8 cellular contexts compared by ENCODE assay signal in the genomic region with DNA sequence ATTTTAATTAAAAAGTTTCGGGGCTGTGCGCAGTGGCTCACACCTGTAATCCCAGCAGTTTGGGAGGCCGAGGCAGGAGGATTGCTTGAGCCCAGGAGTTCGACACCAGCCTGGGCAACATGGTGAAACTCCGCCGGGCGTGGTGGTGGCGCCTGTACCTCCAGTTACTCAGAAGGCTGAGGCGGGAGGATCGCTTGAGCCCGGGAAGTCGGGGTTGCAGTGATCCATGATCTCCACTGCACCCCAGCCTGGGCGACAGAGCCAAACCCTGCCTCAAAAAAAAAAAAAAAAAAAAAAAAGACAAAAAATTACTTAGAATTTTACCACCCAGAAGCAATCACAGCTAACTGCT. TPM values are rescaled to one million over a fixed set of nuclear protein-coding genes. Genes with fewer than 3 reads are reported as not detected.
DNase-seq lines count a peak whose midpoint lies in the region; ATAC-seq, FAIRE-seq and TF ChIP-seq lines count a peak whose summit lies in the region.
"Not testable (repeated sequence)": the region's sequence is repeated elsewhere in the genome, so short reads cannot be mapped to it uniquely, and the experiment has no call there.

No MANE protein-coding gene starts in this region.

- H3K14ac ChIP-seq in H1 (ENCODE audit: insufficient read length) = not testable (repeated sequence)

- H3K79me2 ChIP-seq in H1 (ENCODE audit: control insufficient read depth in 1 of 2, insufficient read depth in 2 of 2, low read length in 2 of 2) = peaks cover 10 to 15% of the 10 kb centered on the region in 2 experiments; a peak in 3 of 4 replicates
- peaks cover 24% of the 10 kb centered on the region for H3K79me2 ChIP-seq in neural progenitor cell (ENCODE audit: low read depth)

- H3K9me3 Mint-ChIP-seq in CD4-positive, CD25-positive, alpha-beta regulatory T cell; activated naive CD4-positive, alpha-beta T cell treated with anti-CD3 and anti-CD28 coated beads, Interleukin-2, amount 50 U/mL, for 24 hours; neural progenitor cell: not testable (repeated sequence)

- peaks cover 20% of the 10 kb centered on the region for H3K36me3 Mint-ChIP-seq in CD4-positive, CD25-positive, alpha-beta regulatory T cell
- not testable (repeated sequence) for H3K36me3 Mint-ChIP-seq in activated naive CD4-positive, alpha-beta T cell treated with anti-CD3 and anti-CD28 coated beads, Interleukin-2, amount 50 U/mL, for 24 hours; neural progenitor cell

- peak in 1 of 3 donors; percentile 5 for DNase-seq in CD4-positive, CD25-positive, alpha-beta regulatory T cell
- not testable (repeated sequence) for DNase-seq in Jurkat, Clone E6-1 (ENCODE audit: low read depth, low spot score)
- DNase-seq in H1 (ENCODE audit: low read depth in 1 of 2, low spot score in 2 of 2) = peak in 1 of 2 experiments; percentile 51
- peak; percentile 29 for DNase-seq in neural progenitor cell (ENCODE audit: low spot score)

- not testable (repeated sequence) for H2BK5ac ChIP-seq in H1 (ENCODE audit: low read depth, low read length)

- H3K27ac Mint-ChIP-seq in CD4-positive, CD25-positive, alpha-beta regulatory T cell = peak overlapping the region; percentile 95 to 99 (median 97)
- H3K27ac Mint-ChIP-seq in activated naive CD4-positive, alpha-beta T cell treated with anti-CD3 and anti-CD28 coated beads, Interleukin-2, amount 50 U/mL, for 24 hours = not testable (repeated sequence)
- H3K27ac Mint-ChIP-seq in neural progenitor cell = peak overlapping the region; percentile 91

- H3K27me3 Mint-ChIP-seq in CD4-positive, CD25-positive, alpha-beta regulatory T cell = peaks cover 17% of the 10 kb centered on the region
- H3K27me3 Mint-ChIP-seq in activated naive CD4-positive, alpha-beta T cell treated with anti-CD3 and anti-CD28 coated beads, Interleukin-2, amount 50 U/mL, for 24 hours; neural progenitor cell (ENCODE audit: insufficient read depth, low read depth): not testable (repeated sequence)

- H3K9me3 ChIP-seq in CD4-positive, CD25-positive, alpha-beta regulatory T cell (ENCODE audit: control insufficient read depth in 2 of 2, low read length in 2 of 2); H1 (ENCODE audit: insufficient read depth in 2 of 2, low read depth in 1 of 2, low read length in 1 of 2); iPS-18a (ENCODE audit: control insufficient read depth, low read depth, low read length); neural progenitor cell (ENCODE audit: low read depth); stomach smooth muscle (ENCODE audit: control insufficient read depth in 2 of 2, low read length in 2 of 2): not testable (repeated sequence)

- H3K4me2 ChIP-seq in H1 (ENCODE audit: insufficient read depth in 1 of 2, low read depth in 2 of 2, low read length in 2 of 2) (peak overlapping the region in 1 of 2 experiments; percentile 9; a peak in 3 of 4 replicates), neural progenitor cell (peak overlapping the region; percentile 96)

- not testable (repeated sequence) for H3K27me3 ChIP-seq in CD4-positive, CD25-positive, alpha-beta regulatory T cell (ENCODE audit: control insufficient read depth, insufficient read depth, low read length); H1 (replicated peaks in 1 of 4; ENCODE audit: control insufficient read depth in 3 of 4, extremely low read depth in 1 of 4, insufficient read depth in 3 of 4, low read length in 3 of 4); iPS-18a (ENCODE audit: control insufficient read depth, insufficient read depth, low read length); neural progenitor cell; stomach smooth muscle (ENCODE audit: control insufficient read depth in 1 of 2, insufficient read depth in 2 of 2, low read length in 2 of 2)

- H4K5ac ChIP-seq in H1 (ENCODE audit: insufficient read length, low read depth, low read length) = not testable (repeated sequence)

- H3K4ac ChIP-seq in H1 (replicated peaks; ENCODE audit: insufficient read length, low read depth, low read length) = not testable (repeated sequence)

- H3K18ac ChIP-seq in H1 (ENCODE audit: extremely low read depth, low read length) = not testable (repeated sequence)

- TF ChIP-seq EP300 in H1 (IDR thresholded peaks at IDR 0.05; ENCODE audit: borderline replicate concordance in 1 of 2, low read depth in 2 of 2, low read length in 2 of 2) = not testable (repeated sequence)

- H3K4me3 ChIP-seq in CD4-positive, CD25-positive, alpha-beta regulatory T cell (ENCODE audit: low read depth, low read length) = peak overlapping the region; percentile 21
- peak overlapping the region; percentile 81 for H3K4me3 ChIP-seq in Jurkat, Clone E6-1 (ENCODE audit: low read length)
- H3K4me3 ChIP-seq in H1 (ENCODE audit: extremely low read depth in 1 of 4, insufficient read depth in 2 of 4, low read depth in 3 of 4, low read length in 4 of 4) (peak overlapping the region in 1 of 4 experiments; percentile 78; a peak in 2 of 8 replicates), iPS-18a (ENCODE audit: low read length) (peak overlapping the region; percentile 76), neural progenitor cell (peak overlapping the region; percentile 84), stomach smooth muscle (ENCODE audit: low read length in 2 of 2) (peak overlapping the region; percentile 99 to 100)

- WGBS in H1 (ENCODE audit: extremely low coverage in 1 of 2, insufficient coverage in 1 of 2, insufficient read length in 1 of 2, insufficient replicate concordance in 2 of 2, low coverage in 1 of 2, low lambda C conversion rate in 2 of 2, missing lambda C conversion rate in 1 of 2), 2 experiments = 60% methylated on average over 13 of the region's 13 CpGs; no CpG with 5 or more reads in 1 of the 2 experiments

- not testable (repeated sequence) for TF ChIP-seq POLR2A in H1 (IDR thresholded peaks at IDR 0.05; ENCODE audit: control extremely low read depth in 1 of 2, low read depth in 2 of 2, low read length in 2 of 2)

- peaks cover 14 to 40% (median 24%) of the 10 kb centered on the region in 4 donors for H3K4me1 Mint-ChIP-seq in CD4-positive, CD25-positive, alpha-beta regulatory T cell
- H3K4me1 Mint-ChIP-seq in activated naive CD4-positive, alpha-beta T cell treated with anti-CD3 and anti-CD28 coated beads, Interleukin-2, amount 50 U/mL, for 24 hours = peaks cover 36% of the 10 kb centered on the region
- H3K4me1 Mint-ChIP-seq in neural progenitor cell = peaks cover 13% of the 10 kb centered on the region

- not testable (repeated sequence) for H3K23ac ChIP-seq in H1 (ENCODE audit: insufficient read length)

- not testable (repeated sequence) for H4K20me1 ChIP-seq in H1 (replicated peaks in 1 of 2; ENCODE audit: control insufficient read depth in 1 of 2, insufficient read depth in 2 of 2, low read length in 2 of 2); neural progenitor cell (ENCODE audit: low read depth)

- not testable (repeated sequence) for TF ChIP-seq CTCF in H1 (IDR thresholded peaks at IDR 0.05; ENCODE audit: control extremely low read depth in 1 of 3, insufficient read depth in 1 of 3, low read depth in 1 of 3, low read length in 3 of 3); neural progenitor cell (IDR thresholded peaks at IDR 0.05)

- H2BK12ac ChIP-seq in H1 (ENCODE audit: low read depth, low read length) = not testable (repeated sequence)

- CTCF ChIA-PET in H1 (lab: Charles Lee; ENCODE audit: partially characterized antibody) = interaction anchor here (0.6 kb wide), 1 partner anchor 46 kb away, joined by 3 read pairs; no protein-coding TSS in a partner anchor

- peaks cover 22% of the 10 kb centered on the region for H3K36me3 ChIP-seq in CD4-positive, CD25-positive, alpha-beta regulatory T cell (ENCODE audit: control insufficient read depth, insufficient read depth, low read length)
- H3K36me3 ChIP-seq in H1 (ENCODE audit: control insufficient read depth in 2 of 4, insufficient read depth in 4 of 4, low read length in 3 of 4) (peaks cover 4 to 20% (median 15%) of the 10 kb centered on the region in 4 experiments; a peak in 6 of 8 replicates), iPS-18a (ENCODE audit: control insufficient read depth, low read depth, low read length) (peaks cover 16% of the 10 kb centered on the region), stomach smooth muscle (ENCODE audit: control insufficient read depth in 2 of 2, insufficient read depth in 2 of 2, low read length in 2 of 2) (peaks cover 15 to 16% of the 10 kb centered on the region in 2 donors)
- not testable (repeated sequence) for H3K36me3 ChIP-seq in neural progenitor cell

- H3K79me1 ChIP-seq in H1 (ENCODE audit: low read depth, low read length) = not testable (repeated sequence)

- not testable (repeated sequence) for H2BK20ac ChIP-seq in H1 (ENCODE audit: low read length)

- not testable (repeated sequence) for H3K56ac ChIP-seq in H1 (replicated peaks; ENCODE audit: insufficient read length, low read depth, low read length)

- H4K8ac ChIP-seq in H1 (ENCODE audit: extremely low read depth, insufficient read depth, low read length) = peak overlapping the region; percentile 22; the same call in 1 of the 2 replicates

- not testable (repeated sequence) for H2BK15ac ChIP-seq in H1 (ENCODE audit: low read length)

- H3K9ac ChIP-seq in H1 (replicated peaks in 1 of 4; ENCODE audit: extremely low read depth in 1 of 4, low read depth in 3 of 4, low read length in 3 of 4) (0 out of 7 replicates have a peak overlapping the region, but pooled peaks of 1 of the 4 experiments have one; percentile 14), iPS-18a (ENCODE audit: low read length) (peak overlapping the region; percentile 62), stomach smooth muscle (ENCODE audit: low read length in 2 of 2) (peak overlapping the region in 1 of 2 donors; percentile 88)
- H3K9ac ChIP-seq in neural progenitor cell = not testable (repeated sequence)

- POLR2A ChIA-PET in H1 (lab: Charles Lee; ENCODE audit: partially characterized antibody) = interaction anchor here (0.6 to 1.7 kb wide), 15 partner anchors 11 to 173 kb away, joined by 3 to 8 read pairs (median 3); partner anchors contain the start of genes CSE1L and ZNFX1

- H3K27ac ChIP-seq in CD4-positive, CD25-positive, alpha-beta regulatory T cell (ENCODE audit: insufficient read depth, low read length, poor library complexity, severe bottlenecking) = peak overlapping the region; percentile 97
- H3K27ac ChIP-seq in H1 (ENCODE audit: low read depth, low read length) (peak overlapping the region; percentile 36; the same call in 1 of the 2 replicates), iPS-18a (ENCODE audit: low read length) (peak overlapping the region; percentile 12), stomach smooth muscle (ENCODE audit: low read length) (peak overlapping the region; percentile 31)
- not testable (repeated sequence) for H3K27ac ChIP-seq in neural progenitor cell

- not testable (repeated sequence) for TF ChIP-seq RAD21 in H1 (IDR thresholded peaks at IDR 0.05 in 1 of 2, conservative IDR thresholded peaks at IDR 0.05 in 1 of 2; ENCODE audit: low read depth in 2 of 2, low read length in 2 of 2)

- H3K4me1 ChIP-seq in CD4-positive, CD25-positive, alpha-beta regulatory T cell (ENCODE audit: control insufficient read depth, insufficient read depth, low read length, poor library complexity, severe bottlenecking) = peaks cover 23% of the 10 kb centered on the region
- not testable (repeated sequence) for H3K4me1 ChIP-seq in H1 (replicated peaks in 1 of 4; ENCODE audit: control insufficient read depth in 3 of 4, insufficient read depth in 4 of 4, low read length in 3 of 4); iPS-18a (ENCODE audit: control insufficient read depth, low read depth, low read length); neural progenitor cell
- H3K4me1 ChIP-seq in stomach smooth muscle (ENCODE audit: control insufficient read depth, insufficient read depth, low read length) = peaks cover 20% of the 10 kb centered on the region

- peak overlapping the region in 3 of 4 donors; percentile 93 to 98 (median 95) for H3K4me3 Mint-ChIP-seq in CD4-positive, CD25-positive, alpha-beta regulatory T cell
- peak overlapping the region; percentile 91 for H3K4me3 Mint-ChIP-seq in activated naive CD4-positive, alpha-beta T cell treated with anti-CD3 and anti-CD28 coated beads, Interleukin-2, amount 50 U/mL, for 24 hours
- H3K4me3 Mint-ChIP-seq in neural progenitor cell = peak overlapping the region; percentile 93

- not testable (repeated sequence) for FAIRE-seq in H1 (lab: Jason Lieb, UNC)

- not testable (repeated sequence) for ATAC-seq in CD4-positive, CD25-positive, alpha-beta regulatory T cell (ENCODE audit: low read depth in 2 of 2)
- ATAC-seq in SK-N-SH treated with all-trans-retinoic acid at 6 μM for 48 hours = peak; percentile 5; the same call in 2 of the 3 replicates

- not testable (repeated sequence) for H2AFZ ChIP-seq in H1 (ENCODE audit: low read length); neural progenitor cell (replicated peaks)

- peak overlapping the region; percentile 34; the same call in 1 of the 2 replicates for H2AK5ac ChIP-seq in H1 (ENCODE audit: low read depth, low read length)

- H3F3A ChIP-seq in neural progenitor cell (ENCODE audit: low read depth) = not testable (repeated sequence)

- H4K91ac ChIP-seq in H1 (replicated peaks; ENCODE audit: insufficient read length, low read length) = not testable (repeated sequence)

- not testable (repeated sequence) for H3K23me2 ChIP-seq in H1 (ENCODE audit: low read depth, low read length)

- H2BK120ac ChIP-seq in H1 (replicated peaks; ENCODE audit: low read depth, low read length) = not testable (repeated sequence)

RNA-seq across cellular contexts. Expression of gene DDX27, which starts 0.5 kb away (rescaled TPM):
- 105 TPM for total RNA-seq in CD4-positive, CD25-positive, alpha-beta regulatory T cell
- 10 to 100 TPM; 24.4 to 39.6 (median 34.8) TPM for polyA plus RNA-seq in CD4-positive, CD25-positive, alpha-beta regulatory T cell
- polyA plus RNA-seq in Jurkat, Clone E6-1 (2012; ENCODE audit: insufficient read depth, insufficient read length) = 73.8 TPM
- total RNA-seq in H1 (2021; fragmentation: NEBNext Ultra II Directional; extraction: Animal tissue kit (Norgen Biotek cat#: 25700)) = 49.3 and 51.0 TPM in 2 replicates
- polyA plus RNA-seq in H1 (2011; rRNA removed) = 42.7 and 86.3 TPM in 2 replicates
- 53.3 TPM for polyA plus RNA-seq in H1 (2011; cell fraction: cytosol; rRNA removed)
- polyA plus RNA-seq in H1 (2011; cell fraction: nucleus; rRNA removed) = 69.1 TPM
- polyA plus RNA-seq in H1 (2012, experiment 1 of 2) = 49.3 to 58.1 TPM (median 52.1 TPM) in 4 replicates
- 11.9 TPM for polyA plus RNA-seq in H1 (2012, experiment 2 of 2)
- polyA plus RNA-seq in H1 (2013, experiment 1 of 2) = 54.3 TPM
- 52.4 TPM for polyA plus RNA-seq in H1 (2013, experiment 2 of 2)
- polyA minus RNA-seq in H1 (2011; rRNA and poly(A)+ RNA removed) = 31.4 and 37.4 TPM in 2 replicates
- polyA minus RNA-seq in H1 (2011; cell fraction: cytosol; rRNA and poly(A)+ RNA removed) = 28.9 TPM
- polyA minus RNA-seq in H1 (2011; cell fraction: nucleus; rRNA and poly(A)+ RNA removed) = 30.0 TPM
- total RNA-seq in neural progenitor cell (ENCODE audit: low replicate concordance) = 27.3 and 29.1 TPM in 2 replicates

RNA-seq across cellular contexts. Expression of gene STAU1, which starts 30.6 kb away (rescaled TPM):
- total RNA-seq in CD4-positive, CD25-positive, alpha-beta regulatory T cell = 67.6 TPM
- 10 to 100 TPM; 29.6 to 39.3 (median 37.3) TPM for polyA plus RNA-seq in CD4-positive, CD25-positive, alpha-beta regulatory T cell
- 46.0 TPM for polyA plus RNA-seq in Jurkat, Clone E6-1 (2012; ENCODE audit: insufficient read depth, insufficient read length)
- total RNA-seq in H1 (2021; fragmentation: NEBNext Ultra II Directional; extraction: Animal tissue kit (Norgen Biotek cat#: 25700)) = 107 and 111 TPM in 2 replicates
- 37.5 and 41.4 TPM in 2 replicates for polyA plus RNA-seq in H1 (2011; rRNA removed)
- 44.3 TPM for polyA plus RNA-seq in H1 (2011; cell fraction: cytosol; rRNA removed)
- 33.0 TPM for polyA plus RNA-seq in H1 (2011; cell fraction: nucleus; rRNA removed)
- 59.7 to 74.0 TPM (median 69.1 TPM) in 4 replicates for polyA plus RNA-seq in H1 (2012, experiment 1 of 2)
- 43.0 TPM for polyA plus RNA-seq in H1 (2012, experiment 2 of 2)
- 71.6 TPM for polyA plus RNA-seq in H1 (2013, experiment 1 of 2)
- polyA plus RNA-seq in H1 (2013, experiment 2 of 2) = 73.4 TPM
- polyA minus RNA-seq in H1 (2011; rRNA and poly(A)+ RNA removed) = 42.8 and 44.9 TPM in 2 replicates
- polyA minus RNA-seq in H1 (2011; cell fraction: cytosol; rRNA and poly(A)+ RNA removed) = 44.7 TPM
- polyA minus RNA-seq in H1 (2011; cell fraction: nucleus; rRNA and poly(A)+ RNA removed) = 35.6 TPM
- total RNA-seq in neural progenitor cell (ENCODE audit: low replicate concordance) = 80.6 and 96.0 TPM in 2 replicates

RNA-seq across cellular contexts. Expression of gene ZNFX1, which starts 59.1 kb away (rescaled TPM):
- total RNA-seq in CD4-positive, CD25-positive, alpha-beta regulatory T cell = 64.6 TPM
- polyA plus RNA-seq in CD4-positive, CD25-positive, alpha-beta regulatory T cell = 10 to 100 TPM; 35.4 to 55.1 (median 50.2) TPM
- 12.4 TPM for polyA plus RNA-seq in Jurkat, Clone E6-1 (2012; ENCODE audit: insufficient read depth, insufficient read length)
- 11.3 and 13.0 TPM in 2 replicates for total RNA-seq in H1 (2021; fragmentation: NEBNext Ultra II Directional; extraction: Animal tissue kit (Norgen Biotek cat#: 25700))
- 3.1 and 3.4 TPM in 2 replicates for polyA plus RNA-seq in H1 (2011; rRNA removed)
- polyA plus RNA-seq in H1 (2011; cell fraction: cytosol; rRNA removed) = 3.0 TPM
- polyA plus RNA-seq in H1 (2011; cell fraction: nucleus; rRNA removed) = 4.0 TPM
- polyA plus RNA-seq in H1 (2012, experiment 1 of 2) = 6.4 to 8.0 TPM (median 7.3 TPM) in 4 replicates
- polyA plus RNA-seq in H1 (2012, experiment 2 of 2) = 1.5 TPM
- 5.6 TPM for polyA plus RNA-seq in H1 (2013, experiment 1 of 2)
- 5.2 TPM for polyA plus RNA-seq in H1 (2013, experiment 2 of 2)
- 9.0 and 12.8 TPM in 2 replicates for polyA minus RNA-seq in H1 (2011; rRNA and poly(A)+ RNA removed)
- 5.4 TPM for polyA minus RNA-seq in H1 (2011; cell fraction: cytosol; rRNA and poly(A)+ RNA removed)
- 7.1 TPM for polyA minus RNA-seq in H1 (2011; cell fraction: nucleus; rRNA and poly(A)+ RNA removed)
- 6.3 and 6.9 TPM in 2 replicates for total RNA-seq in neural progenitor cell (ENCODE audit: low replicate concordance)
